In the genomic region with DNA sequence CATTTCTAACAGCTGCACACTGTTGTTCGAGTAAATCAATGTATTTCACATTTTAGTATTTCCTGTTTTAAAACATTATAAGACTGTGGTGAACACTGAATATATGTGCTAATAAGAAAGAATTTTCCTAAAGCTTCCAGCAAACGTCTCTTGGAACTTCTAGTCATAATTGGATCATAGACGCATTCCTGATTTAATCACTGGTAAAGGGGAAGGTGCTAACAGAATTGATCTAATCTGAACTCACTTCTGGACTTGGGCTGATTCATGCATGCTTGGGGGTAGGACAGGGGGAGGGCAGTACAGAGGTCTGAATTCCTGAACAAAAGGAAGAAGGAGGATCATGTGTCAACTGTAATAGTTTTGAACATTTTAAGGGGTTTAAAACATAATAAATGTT, we compare ENCODE assay signal across 11 cellular contexts. TPM values are rescaled to one million over a fixed set of nuclear protein-coding genes. Genes with fewer than 3 reads are reported as not detected.
DNase-seq lines count a peak whose midpoint lies in the region; ATAC-seq and TF ChIP-seq lines count a peak whose summit lies in the region.
"Had no signal": no experiment of that assay in that cellular context is flagged by ENCODE, and none has a peak within 500 bp of the region (broad histone marks: within the 10 kb centered on the region; RNA-seq: fewer than 3 reads in every experiment).

No MANE protein-coding gene starts in this region.

- TF ChIP-seq POLR2A in transverse colon (IDR thresholded peaks at IDR 0.05), result no peak

- peak overlapping the region in 2 of 3 donors; percentile 66 to 82 for H3K27ac Mint-ChIP-seq in CD4-positive, CD25-positive, alpha-beta regulatory T cell
- H3K27ac Mint-ChIP-seq in activated CD8-positive, alpha-beta T cell treated with anti-CD3 and anti-CD28 coated beads for 36 hours, result peak overlapping the region; percentile 79

- intact Hi-C loops in activated CD8-positive, alpha-beta T cell treated with anti-CD3 and anti-CD28 coated beads for 36 hours (cut with micrococcal nuclease), result loop anchor here (5.0 to 10.0 kb wide), 4 partner anchors 142 to 306 kb away; partner anchors contain the start of gene SSR3
- intact Hi-C loops in transverse colon (cut with DNase I; ENCODE audit: low total_unique reads) (no loop called here), upper lobe of right lung (cut with DNase I) (no loop called here)

- H3K9me3 Mint-ChIP-seq in CD4-positive, CD25-positive, alpha-beta regulatory T cell, result no peaks in the 10 kb centered on the region
- peaks cover 3% of the 10 kb centered on the region for H3K9me3 Mint-ChIP-seq in activated CD8-positive, alpha-beta T cell treated with anti-CD3 and anti-CD28 coated beads for 36 hours

- POLR2A ChIA-PET in activated CD8-positive, alpha-beta T cell treated with anti-CD3 and anti-CD28 coated beads for 36 hours (lab: Charles Lee), result no interaction called here

- no peak overlapping the region for H3K4me3 ChIP-seq in CD4-positive, CD25-positive, alpha-beta regulatory T cell (ENCODE audit: low read depth, low read length)
- H3K4me3 ChIP-seq in transverse colon, result no peak overlapping the region
- no peak overlapping the region for H3K4me3 ChIP-seq in upper lobe of right lung

- H3K4me1 ChIP-seq in CD4-positive, CD25-positive, alpha-beta regulatory T cell (ENCODE audit: control insufficient read depth, insufficient read depth, low read length, poor library complexity, severe bottlenecking), result peaks cover 24% of the 10 kb centered on the region
- H3K4me1 ChIP-seq in transverse colon (peaks cover 9 to 27% (median 19%) of the 10 kb centered on the region in 4 donors), upper lobe of right lung (peaks cover 20% of the 10 kb centered on the region)

- H3K36me3 Mint-ChIP-seq in CD4-positive, CD25-positive, alpha-beta regulatory T cell, result no peaks in the 10 kb centered on the region
- peaks cover 9% of the 10 kb centered on the region for H3K36me3 Mint-ChIP-seq in activated CD8-positive, alpha-beta T cell treated with anti-CD3 and anti-CD28 coated beads for 36 hours (ENCODE audit: low read depth)

- H3K4me3 Mint-ChIP-seq in CD4-positive, CD25-positive, alpha-beta regulatory T cell, result peak overlapping the region in 3 of 4 donors; percentile 44 to 51 (median 51)
- H3K4me3 Mint-ChIP-seq in activated CD8-positive, alpha-beta T cell treated with anti-CD3 and anti-CD28 coated beads for 36 hours, result no peak overlapping the region

- no peaks in the 10 kb centered on the region for H3K27me3 Mint-ChIP-seq in CD4-positive, CD25-positive, alpha-beta regulatory T cell
- no peaks in the 10 kb centered on the region for H3K27me3 Mint-ChIP-seq in activated CD8-positive, alpha-beta T cell treated with anti-CD3 and anti-CD28 coated beads for 36 hours

- H3K27me3 ChIP-seq in CD4-positive, CD25-positive, alpha-beta regulatory T cell (ENCODE audit: control insufficient read depth, insufficient read depth, low read length), result no peaks in the 10 kb centered on the region
- H3K27me3 ChIP-seq in transverse colon (no peaks in the 10 kb centered on the region), upper lobe of right lung (no peaks in the 10 kb centered on the region)

- CTCF ChIA-PET in activated CD8-positive, alpha-beta T cell treated with anti-CD3 and anti-CD28 coated beads for 36 hours (lab: Charles Lee), result interaction anchor here (1.1 kb wide), 1 partner anchor 143 kb away, joined by 3 read pairs; no protein-coding TSS in a partner anchor

- no peak for ATAC-seq in CD4-positive, CD25-positive, alpha-beta regulatory T cell (ENCODE audit: low read depth in 2 of 2)
- ATAC-seq in activated CD8-positive, alpha-beta T cell treated with anti-CD3 and anti-CD28 coated beads for 36 hours, result no peak
- ATAC-seq in upper lobe of right lung (no peak), HG03108 (IDR thresholded peaks at IDR 0.05; ENCODE audit: unreplicated experiment) (no peak)

- no peak for TF ChIP-seq EP300 in transverse colon (IDR thresholded peaks at IDR 0.05; ENCODE audit: low read depth)

- TF ChIP-seq CTCF in activated CD8-positive, alpha-beta T cell treated with anti-CD3 and anti-CD28 coated beads for 36 hours (IDR thresholded peaks at IDR 0.05), result no peak
- TF ChIP-seq CTCF in transverse colon (IDR thresholded peaks at IDR 0.05) (no peak), upper lobe of right lung (IDR thresholded peaks at IDR 0.05) (no peak)

- H3K36me3 ChIP-seq in CD4-positive, CD25-positive, alpha-beta regulatory T cell (ENCODE audit: control insufficient read depth, insufficient read depth, low read length), result no peaks in the 10 kb centered on the region
- H3K36me3 ChIP-seq in transverse colon (no peaks in the 10 kb centered on the region), upper lobe of right lung (no peaks in the 10 kb centered on the region)
- H3K36me3 ChIP-seq: neutrophil had no signal

- in situ Hi-C loops in transverse colon (cut with MboI; ENCODE audit: low pct_ligation_motif_present in 1 of 4, low pct_unique_long_range_greater_than_20kb in 1 of 4, low sequenced_read_pairs in 3 of 4), result loop anchor here in 3 of 4 donors (10.0 to 25.0 kb wide), 3 partner anchors 134 to 266 kb away; partner anchors contain the start of gene SSR3 (in 2 of the 3)

- WGBS in transverse colon (ENCODE audit: low coverage in 1 of 2), 2 donors, result 80 to 96% methylated on average over 3 of the region's 3 CpGs

- no peak overlapping the region for H3K27ac ChIP-seq in CD4-positive, CD25-positive, alpha-beta regulatory T cell (ENCODE audit: insufficient read depth, low read length, poor library complexity, severe bottlenecking)
- H3K27ac ChIP-seq in transverse colon, result no peak overlapping the region
- H3K27ac ChIP-seq in upper lobe of right lung, result no peak overlapping the region
- H3K27ac ChIP-seq: neutrophil had no signal

- H3K9me3 ChIP-seq in CD4-positive, CD25-positive, alpha-beta regulatory T cell (ENCODE audit: control insufficient read depth in 2 of 2, low read length in 2 of 2), result no peaks in the 10 kb centered on the region
- H3K9me3 ChIP-seq in transverse colon (no peaks in the 10 kb centered on the region), upper lobe of right lung (no peaks in the 10 kb centered on the region)
- H3K9me3 ChIP-seq: neutrophil had no signal

- peak in 1 of 3 donors; percentile 32 for DNase-seq in CD4-positive, CD25-positive, alpha-beta regulatory T cell
- DNase-seq in HPDE6-E6E7 (ENCODE audit: extremely low spot score), result peak; percentile 59
- DNase-seq in activated CD8-positive, alpha-beta T cell treated with anti-CD3 and anti-CD28 coated beads for 36 hours, result no peak
- DNase-seq in left kidney (ENCODE audit: low read depth, low spot score), result peak; percentile 21
- DNase-seq in transverse colon, result no peak
- no peak for DNase-seq in NCI-H510A (lab: John Stamatoyannopoulos, UW)
- no peak for DNase-seq in upper lobe of right lung
- DNase-seq: aorta, NCI-H2171 treated with DMSO at 0.1 percent for 48 hours had no signal

- peaks cover 18 to 38% (median 28%) of the 10 kb centered on the region in 4 donors for H3K4me1 Mint-ChIP-seq in CD4-positive, CD25-positive, alpha-beta regulatory T cell
- peaks cover 38% of the 10 kb centered on the region for H3K4me1 Mint-ChIP-seq in activated CD8-positive, alpha-beta T cell treated with anti-CD3 and anti-CD28 coated beads for 36 hours (ENCODE audit: low read depth)

RNA-seq across cellular contexts. Expression of gene LEKR1, which starts 7.3 kb away (rescaled TPM):
- 0.99 TPM for total RNA-seq in CD4-positive, CD25-positive, alpha-beta regulatory T cell
- polyA plus RNA-seq in CD4-positive, CD25-positive, alpha-beta regulatory T cell, result 1 to 10 TPM in 2 of 4 donors, under 1 TPM in 2; 0.44 to 2.4 (median 1.3) TPM
- total RNA-seq in activated CD8-positive, alpha-beta T cell treated with anti-CD3 and anti-CD28 coated beads for 36 hours, result 1 to 10 TPM in 1 of 2 experiments, under 1 TPM in 1; 0.40 to 1.1 TPM
- total RNA-seq in transverse colon (1 to 10 TPM in 1 of 4 donors, under 1 TPM in 2, not detected in 1; 0.40 to 3.3 (median 0.96) TPM), upper lobe of right lung (2.1 TPM)
- polyA plus RNA-seq: aorta had no signal

Comparison
In these comparisons a context has a peak if more than half of its experiments do, and no peak if none do; other contexts are left out.
1. DNase-seq: peak in HPDE6-E6E7 (single experiment) and left kidney (single experiment); none in activated CD8-positive, alpha-beta T cell treated with anti-CD3 and anti-CD28 coated beads for 36 hours (single experiment), transverse colon (single experiment), NCI-H510A (single experiment) and upper lobe of right lung (single experiment).